In genomic region chr9:106708147-106708838, GRCh38 we compare ENCODE assay signal across 19 cellular contexts.
DNase-seq lines count a peak whose midpoint lies in the region; ATAC-seq, FAIRE-seq and TF ChIP-seq lines count a peak whose summit lies in the region.
"Had no signal": no experiment of that assay in that cellular context is flagged by ENCODE, and none has a peak within 500 bp of the region (broad histone marks: within the 10 kb centered on the region; RNA-seq: fewer than 3 reads in every experiment).

No MANE protein-coding gene starts in this region.

- no peaks in the 10 kb centered on the region for H4K20me1 ChIP-seq in astrocyte (ENCODE audit: insufficient read depth, low read length)

- H3K4me1 ChIP-seq in astrocyte (ENCODE audit: insufficient read depth, low read length) (no peaks in the 10 kb centered on the region), gastroesophageal sphincter (peaks cover 0 to 19% (median 12%) of the 10 kb centered on the region in 3 donors), skeletal muscle tissue (ENCODE audit: control insufficient read depth in 3 of 3, insufficient read depth in 3 of 3, low read length in 3 of 3) (peaks cover 12 to 14% (median 13%) of the 10 kb centered on the region in 3 donors), endodermal cell (ENCODE audit: control insufficient read depth, insufficient read depth, low read length) (no peaks in the 10 kb centered on the region)

- H3K9me3 Mint-ChIP-seq in astrocyte (ENCODE audit: unreplicated experiment) (peaks cover 4% of the 10 kb centered on the region), endodermal cell (peaks cover 4% of the 10 kb centered on the region)

- DNase-seq in astrocyte (ENCODE audit: low read depth) (no peak), myocyte (ENCODE audit: low read depth) (peak; percentile 57), NCI-H524 (lab: John Stamatoyannopoulos, UW) (no peak), pons (ENCODE audit: low spot score) (no peak), SIG-M5 treated with dmso at 0.1 percent for 504 hours (lab: John Stamatoyannopoulos, UW; ENCODE audit: unreplicated experiment) (no peak), endodermal cell (no peak)
- DNase-seq: activated T-cell treated with anti-CD3 and anti-CD28 coated beads, Interleukin-2, amount 50 U/mL, for 1 hour; amniotic stem cell; caudate nucleus; CD4-positive, alpha-beta T cell; DMS153; MV-4-11; NCI-H1694; NCI-H2171 treated with DMSO at 0.1 percent for 48 hours; stimulated activated naive CD8-positive, alpha-beta T cell treated with anti-CD3 and anti-CD28 coated beads, Interleukin-15, amount 100 ng/mL, for 72 hours; tibial artery had no signal

- no peaks in the 10 kb centered on the region for H3K36me3 ChIP-seq in astrocyte (ENCODE audit: insufficient read depth, low read length)
- no peaks in the 10 kb centered on the region for H3K36me3 ChIP-seq in gastroesophageal sphincter
- no peaks in the 10 kb centered on the region for H3K36me3 ChIP-seq in skeletal muscle tissue (ENCODE audit: control insufficient read depth in 3 of 3, insufficient read depth in 3 of 3, low read length in 3 of 3)
- H3K36me3 ChIP-seq in endodermal cell (ENCODE audit: control insufficient read depth, insufficient read depth, low read length), result no peaks in the 10 kb centered on the region
- H3K36me3 ChIP-seq: tibial artery had no signal

- no peak for TF ChIP-seq POLR2A in gastroesophageal sphincter (IDR thresholded peaks at IDR 0.05)

- H3K4me1 Mint-ChIP-seq in astrocyte (ENCODE audit: low read depth, unreplicated experiment) (peaks cover 10% of the 10 kb centered on the region), endodermal cell (peaks cover 1% of the 10 kb centered on the region)
- H3K4me1 Mint-ChIP-seq: neural crest cell; stimulated activated naive CD8-positive, alpha-beta T cell treated with anti-CD3 and anti-CD28 coated beads, Interleukin-15, amount 100 ng/mL, for 72 hours had no signal

- WGBS in gastroesophageal sphincter (ENCODE audit: low coverage in 1 of 2), 2 donors, result 27 to 44% methylated on average over 5 of the region's 5 CpGs
- 84 to 100% methylated on average over 3 to 5 of the region's 5 CpGs for WGBS in endodermal cell (ENCODE audit: insufficient coverage in 1 of 2, insufficient read length in 1 of 2), 2 experiments

- H3K4me3 ChIP-seq in astrocyte (ENCODE audit: insufficient read depth, low read depth, low read length) (no peak overlapping the region), gastroesophageal sphincter (no peak overlapping the region), skeletal muscle tissue (ENCODE audit: low read length in 3 of 3) (peak overlapping the region; percentile 16 to 37 (median 18)), endodermal cell (ENCODE audit: low read length) (no peak overlapping the region)
- H3K4me3 ChIP-seq: tibial artery had no signal

- no peak for TF ChIP-seq CTCF in astrocyte (IDR thresholded peaks at IDR 0.05; ENCODE audit: insufficient read depth, low read depth, low read length)
- no peak for TF ChIP-seq CTCF in gastroesophageal sphincter (IDR thresholded peaks at IDR 0.05)
- TF ChIP-seq CTCF in endodermal cell (conservative IDR thresholded peaks at IDR 0.05), result no peak

- H3K79me2 ChIP-seq in astrocyte (ENCODE audit: insufficient read depth, low read length), result no peaks in the 10 kb centered on the region

- H3K4me3 Mint-ChIP-seq in astrocyte (ENCODE audit: unreplicated experiment) (no peak overlapping the region), endodermal cell (no peak overlapping the region)
- H3K4me3 Mint-ChIP-seq: CD4-positive, alpha-beta T cell; neural crest cell; stimulated activated naive CD8-positive, alpha-beta T cell treated with anti-CD3 and anti-CD28 coated beads, Interleukin-15, amount 100 ng/mL, for 72 hours had no signal

- FAIRE-seq in astrocyte (lab: Jason Lieb, UNC), result no peak

- H3K27ac Mint-ChIP-seq in astrocyte (ENCODE audit: unreplicated experiment), result peak overlapping the region; percentile 20
- no peak overlapping the region for H3K27ac Mint-ChIP-seq in endodermal cell
- H3K27ac Mint-ChIP-seq: CD4-positive, alpha-beta T cell; stimulated activated naive CD8-positive, alpha-beta T cell treated with anti-CD3 and anti-CD28 coated beads, Interleukin-15, amount 100 ng/mL, for 72 hours had no signal

- H3K27me3 ChIP-seq in astrocyte (ENCODE audit: insufficient read depth, low read length) (no peaks in the 10 kb centered on the region), gastroesophageal sphincter (no peaks in the 10 kb centered on the region), skeletal muscle tissue (ENCODE audit: control insufficient read depth in 3 of 3, insufficient read depth in 3 of 3, low read length in 3 of 3) (no peaks in the 10 kb centered on the region), endodermal cell (ENCODE audit: control insufficient read depth, insufficient read depth, low read length, poor library complexity, severe bottlenecking) (no peaks in the 10 kb centered on the region)
- H3K27me3 ChIP-seq: tibial artery had no signal

- H3K36me3 Mint-ChIP-seq in astrocyte (ENCODE audit: low read depth, unreplicated experiment) (no peaks in the 10 kb centered on the region), endodermal cell (ENCODE audit: low read depth) (no peaks in the 10 kb centered on the region)

- TF ChIP-seq EP300 in gastroesophageal sphincter (IDR thresholded peaks at IDR 0.05), result no peak

- H3K4me2 ChIP-seq in astrocyte (ENCODE audit: low read length), result no peak overlapping the region

- H3K9me3 ChIP-seq in astrocyte (ENCODE audit: insufficient read depth, low read depth, low read length) (no peaks in the 10 kb centered on the region), gastroesophageal sphincter (no peaks in the 10 kb centered on the region), skeletal muscle tissue (ENCODE audit: control insufficient read depth in 3 of 3, low read length in 3 of 3) (no peaks in the 10 kb centered on the region), endodermal cell (ENCODE audit: control insufficient read depth, low read length) (no peaks in the 10 kb centered on the region)
- H3K9me3 ChIP-seq: tibial artery had no signal

- H3K27ac ChIP-seq in astrocyte (ENCODE audit: low read depth, low read length), result no peak overlapping the region
- H3K27ac ChIP-seq in gastroesophageal sphincter, result peak overlapping the region; percentile 9 to 74 (median 46)
- peak overlapping the region; percentile 80 for H3K27ac ChIP-seq in skeletal muscle tissue (ENCODE audit: low read depth, low read length)
- no peak overlapping the region for H3K27ac ChIP-seq in endodermal cell (ENCODE audit: low read depth, low read length)
- H3K27ac ChIP-seq: tibial artery had no signal

- no peaks in the 10 kb centered on the region for H3K27me3 Mint-ChIP-seq in astrocyte (ENCODE audit: low read depth, unreplicated experiment)
- H3K27me3 Mint-ChIP-seq in endodermal cell (ENCODE audit: insufficient read depth), result no peaks in the 10 kb centered on the region
- H3K27me3 Mint-ChIP-seq: CD4-positive, alpha-beta T cell; stimulated activated naive CD8-positive, alpha-beta T cell treated with anti-CD3 and anti-CD28 coated beads, Interleukin-15, amount 100 ng/mL, for 72 hours had no signal

- ATAC-seq in gastroesophageal sphincter, result peak; percentile 50
- ATAC-seq: stimulated activated naive CD8-positive, alpha-beta T cell treated with anti-CD3 and anti-CD28 coated beads, Interleukin-15, amount 100 ng/mL, for 72 hours had no signal

- H3K9ac ChIP-seq in astrocyte (ENCODE audit: low read length) (no peak overlapping the region), skeletal muscle tissue (ENCODE audit: low read depth in 1 of 3, low read length in 3 of 3) (peak overlapping the region; percentile 1 to 43 (median 9)), endodermal cell (ENCODE audit: extremely low read depth, low read length, poor library complexity, severe bottlenecking) (no peak overlapping the region)

- H2AFZ ChIP-seq in astrocyte (ENCODE audit: low read depth, low read length), result no peak overlapping the region

Comparison
In these comparisons a context has a peak if more than half of its experiments do, and no peak if none do; other contexts are left out.
1. H3K27ac ChIP-seq: peak in gastroesophageal sphincter (4 of 4) and skeletal muscle tissue (single experiment); none in astrocyte (single experiment) and endodermal cell (single experiment).
2. H3K4me3 ChIP-seq: peak in skeletal muscle tissue (3 of 3); none in astrocyte (single experiment), gastroesophageal sphincter (0 of 2) and endodermal cell (single experiment).
3. H3K9ac ChIP-seq: peak in skeletal muscle tissue (3 of 3); none in astrocyte (single experiment) and endodermal cell (single experiment).